16 cellular contexts compared by ENCODE assay signal in the genomic region with DNA sequence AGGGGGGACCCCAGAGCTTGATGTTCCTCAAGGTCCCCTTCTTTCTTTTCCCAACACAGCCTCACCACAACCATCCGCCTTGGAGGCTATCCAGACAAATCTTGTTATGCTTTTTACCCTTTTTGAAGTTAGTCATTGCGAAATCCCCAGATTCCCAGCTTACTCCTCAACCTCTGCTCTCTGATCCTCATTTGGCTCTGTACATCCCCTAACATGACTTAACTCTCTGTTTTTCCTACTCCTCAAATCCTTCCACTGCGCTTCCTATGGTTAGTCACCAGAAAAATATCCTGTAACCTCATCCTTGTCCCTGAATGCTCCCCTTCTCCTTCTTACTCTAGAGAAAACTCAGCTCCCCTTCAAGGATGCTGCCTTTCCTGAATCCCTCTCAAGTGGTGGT.
DNase-seq lines count a peak whose midpoint lies in the region; ATAC-seq and TF ChIP-seq lines count a peak whose summit lies in the region.
"Had no signal": no experiment of that assay in that cellular context is flagged by ENCODE, and none has a peak within 500 bp of the region (broad histone marks: within the 10 kb centered on the region; RNA-seq: fewer than 3 reads in every experiment).

No MANE protein-coding gene starts in this region.

- no peaks in the 10 kb centered on the region for H3K27me3 ChIP-seq in breast epithelium
- H3K27me3 ChIP-seq in adipocyte (replicated peaks; ENCODE audit: control insufficient read depth, insufficient read depth, low read length), result peaks cover 26% of the 10 kb centered on the region
- H3K27me3 ChIP-seq in gastroesophageal sphincter, result peaks cover 35% of the 10 kb centered on the region

- no peak overlapping the region for H3K9ac ChIP-seq in adipocyte (ENCODE audit: low read length)

- H3K4me1 ChIP-seq in breast epithelium, result no peaks in the 10 kb centered on the region
- H3K4me1 ChIP-seq in adipocyte (ENCODE audit: control insufficient read depth, insufficient read depth, low read length), result no peaks in the 10 kb centered on the region
- no peaks in the 10 kb centered on the region for H3K4me1 ChIP-seq in gastroesophageal sphincter

- TF ChIP-seq POLR2A in breast epithelium (IDR thresholded peaks at IDR 0.05) (no peak), gastroesophageal sphincter (IDR thresholded peaks at IDR 0.05) (no peak)

- no peak overlapping the region for H3K27ac Mint-ChIP-seq in MCF 10A (ENCODE audit: low read depth, unreplicated experiment)
- H3K27ac Mint-ChIP-seq: memory B cell had no signal

- H3K36me3 Mint-ChIP-seq in MCF 10A (ENCODE audit: insufficient read depth, unreplicated experiment), result no peaks in the 10 kb centered on the region

- peaks cover 45% of the 10 kb centered on the region for H3K27me3 Mint-ChIP-seq in MCF 10A (ENCODE audit: insufficient read depth, unreplicated experiment)

- CTCF ChIA-PET in MCF 10A (lab: Yijun Ruan, JAX), result interaction anchor here (0.5 kb wide), 1 partner anchor 212 kb away, joined by 3 read pairs; no protein-coding TSS in a partner anchor

- ATAC-seq in gastroesophageal sphincter, result no peak
- ATAC-seq: esophagus mucosa had no signal

- H3K9me3 ChIP-seq in breast epithelium (peaks cover 5 to 9% of the 10 kb centered on the region in 2 donors), adipocyte (ENCODE audit: control insufficient read depth, low read length) (peaks cover 3% of the 10 kb centered on the region), gastroesophageal sphincter (peaks cover 0 to 10% (median 0%) of the 10 kb centered on the region in 3 donors)
- H3K9me3 ChIP-seq: neutrophil had no signal

- no peaks in the 10 kb centered on the region for H3K9me3 Mint-ChIP-seq in MCF 10A (ENCODE audit: unreplicated experiment)
- H3K9me3 Mint-ChIP-seq: memory B cell had no signal

- H3K4me1 Mint-ChIP-seq in MCF 10A (ENCODE audit: insufficient read depth, unreplicated experiment), result peaks cover 8% of the 10 kb centered on the region
- H3K4me1 Mint-ChIP-seq: memory B cell had no signal

- no peak overlapping the region for H3K4me3 Mint-ChIP-seq in MCF 10A (ENCODE audit: unreplicated experiment)
- H3K4me3 Mint-ChIP-seq: memory B cell had no signal

- BruUV-seq in MCF 10A (replicated peaks; lab: Mats Ljungman, UMichigan), result no TSS peak

- TF ChIP-seq EP300 in gastroesophageal sphincter (IDR thresholded peaks at IDR 0.05), result no peak

- TF ChIP-seq CTCF in MCF 10A (IDR thresholded peaks at IDR 0.05; ENCODE audit: unreplicated experiment) (no peak), breast epithelium (IDR thresholded peaks at IDR 0.05) (no peak), fibroblast of the aortic adventitia (IDR thresholded peaks at IDR 0.05; ENCODE audit: insufficient read depth, low read length) (no peak), gastroesophageal sphincter (IDR thresholded peaks at IDR 0.05) (no peak)

- no peaks in the 10 kb centered on the region for H3K36me3 ChIP-seq in breast epithelium
- H3K36me3 ChIP-seq in adipocyte (ENCODE audit: control insufficient read depth, insufficient read depth, low read length, severe bottlenecking), result no peaks in the 10 kb centered on the region
- no peaks in the 10 kb centered on the region for H3K36me3 ChIP-seq in gastroesophageal sphincter
- H3K36me3 ChIP-seq: neutrophil had no signal

- whole genome bisulfite sequencing in gastroesophageal sphincter (ENCODE audit: low coverage in 1 of 2), 2 donors, result 63 to 73% methylated on average over 2 to 3 of the region's 3 CpGs

- POLR2A ChIA-PET in MCF 10A (lab: Yijun Ruan, JAX), result no interaction called here

- intact Hi-C loops in MCF 10A (cut with micrococcal nuclease) (no loop called here), breast epithelium (cut with DNase I; ENCODE audit: low total_unique reads) (no loop called here)

- DNase-seq in MCF 10A (ENCODE audit: unreplicated experiment) (peak; percentile 36), breast epithelium (ENCODE audit: low spot score in 2 of 2) (no peak), adipocyte (ENCODE audit: low read depth) (peak; percentile 66), fibroblast of the aortic adventitia (ENCODE audit: low read depth) (peak; percentile 4), stromal cell of bone marrow (ENCODE audit: low read depth) (peak; percentile 62), occipital lobe (lab: John Stamatoyannopoulos, UW) (no peak), SHP77 treated with DMSO at 0.1 percent for 48 hours (lab: John Stamatoyannopoulos, UW) (no peak)
- DNase-seq: activated CD4-positive, CD25-positive, alpha-beta regulatory T cell; activated naive CD4-positive, alpha-beta T cell treated with anti-CD3 and anti-CD28 coated beads, Interleukin-2, amount 50 U/mL, for 16 hours; COR-L47; NCI-H1105 treated with DMSO at 0.1 percent for 48 hours; NCI-H446 had no signal

- H3K27ac ChIP-seq in breast epithelium, result no peak overlapping the region
- H3K27ac ChIP-seq in gastroesophageal sphincter, result no peak overlapping the region
- H3K27ac ChIP-seq: neutrophil had no signal

- H3K4me3 ChIP-seq in breast epithelium (no peak overlapping the region), adipocyte (ENCODE audit: low read length) (no peak overlapping the region), fibroblast of the aortic adventitia (ENCODE audit: low read depth, low read length) (no peak overlapping the region), gastroesophageal sphincter (no peak overlapping the region)

Comparison
In these comparisons a context has a peak if more than half of its experiments do, and no peak if none do; other contexts are left out.
1. DNase-seq: peak in MCF 10A (single experiment), adipocyte (single experiment), fibroblast of the aortic adventitia (single experiment) and stromal cell of bone marrow (single experiment); none in breast epithelium (0 of 2), occipital lobe (single experiment) and SHP77 treated with DMSO at 0.1 percent for 48 hours (single experiment).